In the genomic region with DNA sequence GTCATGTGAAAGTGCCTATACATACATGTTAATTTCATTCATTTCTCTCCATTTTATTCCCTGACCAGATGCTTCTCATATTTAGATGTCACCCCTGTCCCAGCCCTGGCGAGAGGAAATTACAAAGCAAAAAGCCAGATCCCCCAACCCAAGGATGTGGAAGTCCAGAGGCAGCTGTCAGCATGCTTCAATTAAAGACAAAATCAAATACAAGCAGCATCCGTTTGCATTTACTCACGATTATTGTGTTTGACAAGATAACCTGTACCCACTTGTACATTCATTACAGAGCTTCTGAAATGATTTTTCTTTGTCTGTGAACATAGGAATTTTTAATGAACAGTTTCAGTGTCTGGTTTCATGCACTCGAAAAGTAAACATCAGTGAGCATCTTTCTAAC, we compare ENCODE assay signal across 16 cellular contexts.
"Had no signal": no experiment of that assay in that cellular context is flagged by ENCODE, and none has a peak within 500 bp of the region (broad histone marks: within the 10 kb centered on the region; RNA-seq: fewer than 3 reads in every experiment).

No MANE protein-coding gene starts in this region.

- H3K4me1 ChIP-seq: upper lobe of right lung had no signal

- H3K27me3 Mint-ChIP-seq: activated naive CD8-positive, alpha-beta T cell treated with anti-CD3 and anti-CD28 coated beads, Interleukin-2, amount 50 U/mL, for 24 hours; activated T-cell treated with anti-CD3 and anti-CD28 coated beads, Interleukin-2, amount 50 U/mL, for 24 hours had no signal

- ATAC-seq: activated naive CD8-positive, alpha-beta T cell treated with anti-CD3 and anti-CD28 coated beads, Interleukin-2, amount 50 U/mL, for 24 hours; left ventricle myocardium superior; natural killer cell; stimulated activated effector memory CD8-positive, alpha-beta T cell treated with anti-CD3 and anti-CD28 coated beads, Interleukin-12 subunit alpha, Interleukin-12 subunit beta, amount 100 ng/mL, for 72 hours; upper lobe of right lung had no signal

- H3K36me3 ChIP-seq: neutrophil, thoracic aorta, upper lobe of right lung had no signal

- H3K9me3 Mint-ChIP-seq: activated naive CD8-positive, alpha-beta T cell treated with anti-CD3 and anti-CD28 coated beads, Interleukin-2, amount 50 U/mL, for 24 hours; activated T-cell treated with anti-CD3 and anti-CD28 coated beads, Interleukin-2, amount 50 U/mL, for 24 hours; memory B cell; natural killer cell; stimulated activated effector memory CD8-positive, alpha-beta T cell treated with anti-CD3 and anti-CD28 coated beads, Interleukin-12 subunit alpha, Interleukin-12 subunit beta, amount 100 ng/mL, for 72 hours had no signal

- DNase-seq: activated CD4-positive, alpha-beta T cell treated with anti-CD3 and anti-CD28 coated beads, Interleukin-2, amount 50 U/mL, for 48 hours; activated gamma-delta T cell; activated naive CD8-positive, alpha-beta T cell treated with anti-CD3 and anti-CD28 coated beads, Interleukin-2, amount 50 U/mL, for 24 hours; activated T-cell treated with anti-CD3 and anti-CD28 coated beads, Interleukin-2, amount 50 U/mL, for 24 hours; aorta; effector CD8-positive, alpha-beta T cell; foreskin fibroblast; glutamatergic neuron; hypothalamus; left ventricle myocardium superior; natural killer cell; upper lobe of right lung had no signal

- H3K4me3 Mint-ChIP-seq: activated naive CD8-positive, alpha-beta T cell treated with anti-CD3 and anti-CD28 coated beads, Interleukin-2, amount 50 U/mL, for 24 hours; activated T-cell treated with anti-CD3 and anti-CD28 coated beads, Interleukin-2, amount 50 U/mL, for 24 hours; memory B cell; natural killer cell; stimulated activated effector memory CD8-positive, alpha-beta T cell treated with anti-CD3 and anti-CD28 coated beads, Interleukin-12 subunit alpha, Interleukin-12 subunit beta, amount 100 ng/mL, for 72 hours had no signal

- H3K27ac ChIP-seq: neutrophil, thoracic aorta, upper lobe of right lung had no signal

- H3K27ac Mint-ChIP-seq: activated naive CD8-positive, alpha-beta T cell treated with anti-CD3 and anti-CD28 coated beads, Interleukin-2, amount 50 U/mL, for 24 hours; activated T-cell treated with anti-CD3 and anti-CD28 coated beads, Interleukin-2, amount 50 U/mL, for 24 hours; memory B cell; natural killer cell; stimulated activated effector memory CD8-positive, alpha-beta T cell treated with anti-CD3 and anti-CD28 coated beads, Interleukin-12 subunit alpha, Interleukin-12 subunit beta, amount 100 ng/mL, for 72 hours had no signal

- H3K4me3 ChIP-seq: thoracic aorta, upper lobe of right lung had no signal

- H3K27me3 ChIP-seq: neutrophil, upper lobe of right lung had no signal

- H3K4me1 Mint-ChIP-seq: memory B cell had no signal

- H3K36me3 Mint-ChIP-seq: memory B cell; natural killer cell; stimulated activated effector memory CD8-positive, alpha-beta T cell treated with anti-CD3 and anti-CD28 coated beads, Interleukin-12 subunit alpha, Interleukin-12 subunit beta, amount 100 ng/mL, for 72 hours had no signal

- H3K9me3 ChIP-seq: neutrophil, thoracic aorta, upper lobe of right lung had no signal
